Comparison of ENCODE assay signal across 8 cellular contexts in genomic region chr1:62687421-62687902, GRCh38. TPM values are rescaled to one million over a fixed set of nuclear protein-coding genes. Genes with fewer than 3 reads are reported as not detected.
DNase-seq lines count a peak whose midpoint lies in the region; ATAC-seq and TF ChIP-seq lines count a peak whose summit lies in the region.

No MANE protein-coding gene starts in this region.

- peaks cover 13% of the 10 kb centered on the region for H3K79me1 ChIP-seq in trophoblast cell (ENCODE audit: low read length)

- H3K23ac ChIP-seq in trophoblast cell (ENCODE audit: low read length) = no peak overlapping the region

- H3K4me3 ChIP-seq in heart right ventricle (peak overlapping the region; percentile 75 to 90 (median 82)), trophoblast cell (ENCODE audit: low read depth, low read length) (peak overlapping the region; percentile 92)

- peak overlapping the region; percentile 81 for H2BK5ac ChIP-seq in trophoblast cell (ENCODE audit: low read depth, low read length, poor library complexity)

- peak overlapping the region; percentile 98 for H3K4me3 Mint-ChIP-seq in CD4-positive, alpha-beta T cell
- peak overlapping the region; percentile 87 for H3K4me3 Mint-ChIP-seq in activated naive CD8-positive, alpha-beta T cell treated with anti-CD3 and anti-CD28 coated beads, Interleukin-2, amount 10 ng/mL, durations not matched to agents 7 days and 5 days

- H3K79me2 ChIP-seq in trophoblast cell (ENCODE audit: control insufficient read depth, insufficient read depth, low read length, poor library complexity) = peaks cover 9% of the 10 kb centered on the region

- H4K8ac ChIP-seq in trophoblast cell (ENCODE audit: low read depth, low read length) = peak overlapping the region; percentile 88

- POLR2A ChIA-PET in CD4-positive, alpha-beta T cell (lab: Charles Lee) = interaction anchor here (4.0 kb wide), 1 partner anchor 251 kb away, joined by 21 read pairs; the partner anchor contains the start of gene USP1
- POLR2A ChIA-PET in activated naive CD8-positive, alpha-beta T cell treated with anti-CD3 and anti-CD28 coated beads, Interleukin-2, amount 10 ng/mL, durations not matched to agents 7 days and 5 days (lab: Charles Lee) = no interaction called here

- H3K14ac ChIP-seq in trophoblast cell (ENCODE audit: low read length) = peak overlapping the region; percentile 86

- CTCF ChIA-PET in CD4-positive, alpha-beta T cell (lab: Charles Lee) = no interaction called here

- H3K9me3 ChIP-seq in CD4-positive, alpha-beta T cell (ENCODE audit: control insufficient read depth, low read length) = no peaks in the 10 kb centered on the region
- H3K9me3 ChIP-seq in heart right ventricle (no peaks in the 10 kb centered on the region), trophoblast cell (ENCODE audit: insufficient read depth, low read depth, low read length) (no peaks in the 10 kb centered on the region)

- peaks cover 8% of the 10 kb centered on the region for H3K36me3 Mint-ChIP-seq in CD4-positive, alpha-beta T cell (ENCODE audit: low read depth)
- H3K36me3 Mint-ChIP-seq in activated naive CD8-positive, alpha-beta T cell treated with anti-CD3 and anti-CD28 coated beads, Interleukin-2, amount 10 ng/mL, durations not matched to agents 7 days and 5 days = peaks cover 1% of the 10 kb centered on the region

- peak overlapping the region; percentile 85 for H3K9ac ChIP-seq in trophoblast cell (ENCODE audit: low read length)

- H2BK12ac ChIP-seq in trophoblast cell (ENCODE audit: low read length) = no peak overlapping the region

- no peaks in the 10 kb centered on the region for H3K9me3 Mint-ChIP-seq in CD4-positive, alpha-beta T cell
- H3K9me3 Mint-ChIP-seq in activated naive CD8-positive, alpha-beta T cell treated with anti-CD3 and anti-CD28 coated beads, Interleukin-2, amount 10 ng/mL, durations not matched to agents 7 days and 5 days = no peaks in the 10 kb centered on the region

- H3K18ac ChIP-seq in trophoblast cell (ENCODE audit: low read length) = peak overlapping the region; percentile 86

- H2AK5ac ChIP-seq in trophoblast cell (ENCODE audit: low read length) = no peak overlapping the region

- H3K4me1 ChIP-seq in heart right ventricle (peaks cover 5 to 58% (median 27%) of the 10 kb centered on the region in 9 donors), trophoblast cell (ENCODE audit: control insufficient read depth in 1 of 2, insufficient read depth in 2 of 2, low read length in 2 of 2) (peaks cover 4 to 6% of the 10 kb centered on the region in 2 experiments)

- peak in 8 of 10 experiments; percentile 1 to 39 (median 11) for DNase-seq in CD4-positive, alpha-beta T cell
- DNase-seq in OCI-M1 (lab: John Stamatoyannopoulos, UW) (peak; percentile 52), heart right ventricle (peak in 1 of 2 donors; percentile 17), trophoblast cell (peak; percentile 51 to 69), kidney glomerular epithelial cell (lab: John Stamatoyannopoulos, UW) (no peak)
- DNase-seq in activated naive CD8-positive, alpha-beta T cell treated with anti-CD3 and anti-CD28 coated beads, Interleukin-2, amount 10 ng/mL, durations not matched to agents 7 days and 5 days = peak; percentile 42

- ATAC-seq in CD4-positive, alpha-beta T cell (ENCODE audit: poor library complexity) = peak; percentile 57
- peak; percentile 46 for ATAC-seq in GM19351 (IDR thresholded peaks at IDR 0.05; ENCODE audit: unreplicated experiment)
- ATAC-seq in HG03354 (IDR thresholded peaks at IDR 0.05; ENCODE audit: poor library complexity, severe bottlenecking, unreplicated experiment) = peak; percentile 55
- peak; percentile 35 for ATAC-seq in activated naive CD8-positive, alpha-beta T cell treated with anti-CD3 and anti-CD28 coated beads, Interleukin-2, amount 10 ng/mL, durations not matched to agents 7 days and 5 days (ENCODE audit: low read depth)
- ATAC-seq in heart right ventricle = peak; percentile 11 to 46 (median 30)

- H3K27me3 Mint-ChIP-seq in CD4-positive, alpha-beta T cell = no peaks in the 10 kb centered on the region
- peaks cover 4% of the 10 kb centered on the region for H3K27me3 Mint-ChIP-seq in activated naive CD8-positive, alpha-beta T cell treated with anti-CD3 and anti-CD28 coated beads, Interleukin-2, amount 10 ng/mL, durations not matched to agents 7 days and 5 days

- intact Hi-C loops in CD4-positive, alpha-beta T cell (cut with DNase I, micrococcal nuclease) = loop anchor here in 1 of 2 experiments (5.0 to 10.0 kb wide), 2 partner anchors 100 to 253 kb away; partner anchors contain the start of gene USP1
- intact Hi-C loops in heart right ventricle (cut with DNase I) = no loop called here

- H3K27me3 ChIP-seq in CD4-positive, alpha-beta T cell (ENCODE audit: control insufficient read depth, insufficient read depth, low read length) = no peaks in the 10 kb centered on the region
- peaks cover 0 to 4% (median 0%) of the 10 kb centered on the region in 7 donors for H3K27me3 ChIP-seq in heart right ventricle
- no peaks in the 10 kb centered on the region for H3K27me3 ChIP-seq in trophoblast cell (ENCODE audit: insufficient read depth, low read length)

- H4K91ac ChIP-seq in trophoblast cell (ENCODE audit: low read depth, low read length) = peak overlapping the region; percentile 75

- no peak for TF ChIP-seq CTCF in CD4-positive, alpha-beta T cell (IDR thresholded peaks at IDR 0.05)
- TF ChIP-seq CTCF in heart right ventricle (IDR thresholded peaks at IDR 0.05) = no peak

- H3K4me1 Mint-ChIP-seq in CD4-positive, alpha-beta T cell (ENCODE audit: low read depth) = peaks cover 37% of the 10 kb centered on the region
- H3K4me1 Mint-ChIP-seq in activated naive CD8-positive, alpha-beta T cell treated with anti-CD3 and anti-CD28 coated beads, Interleukin-2, amount 10 ng/mL, durations not matched to agents 7 days and 5 days = peaks cover 9% of the 10 kb centered on the region

- no peaks in the 10 kb centered on the region for H3K36me3 ChIP-seq in heart right ventricle
- H3K36me3 ChIP-seq in trophoblast cell (ENCODE audit: control insufficient read depth in 1 of 2, insufficient read depth in 2 of 2, low read length in 2 of 2) = peaks cover 0 to 5% of the 10 kb centered on the region in 2 experiments

- peak overlapping the region; percentile 88 for H3K27ac Mint-ChIP-seq in CD4-positive, alpha-beta T cell
- H3K27ac Mint-ChIP-seq in activated naive CD8-positive, alpha-beta T cell treated with anti-CD3 and anti-CD28 coated beads, Interleukin-2, amount 10 ng/mL, durations not matched to agents 7 days and 5 days = peak overlapping the region; percentile 82

- peak overlapping the region; percentile 99 for H3K4me2 ChIP-seq in trophoblast cell (ENCODE audit: low read length)

- peak overlapping the region; percentile 77 for H2BK120ac ChIP-seq in trophoblast cell (ENCODE audit: insufficient read depth, low read length, poor library complexity)

- H4K12ac ChIP-seq in trophoblast cell (ENCODE audit: low read depth, low read length) = peak overlapping the region; percentile 59

- peak overlapping the region; percentile 96 for H2AFZ ChIP-seq in trophoblast cell (ENCODE audit: insufficient read depth, low read length, poor library complexity)

- H3K27ac ChIP-seq in CD4-positive, alpha-beta T cell (ENCODE audit: low read depth, low read length) = no peak overlapping the region
- H3K27ac ChIP-seq in heart right ventricle (peak overlapping the region; percentile 47 to 91 (median 82)), trophoblast cell (ENCODE audit: low read depth, low read length) (peak overlapping the region; percentile 80)

- H3K4ac ChIP-seq in trophoblast cell (ENCODE audit: low read depth, low read length) = peak overlapping the region; percentile 24

- 1 to 2% methylated on average over 33 of the region's 33 CpGs for WGBS in heart right ventricle, 2 donors
- WGBS in trophoblast cell (ENCODE audit: extremely low coverage, insufficient coverage, insufficient read length) = no CpG with 5 or more reads among the region's 33 CpGs

RNA-seq across cellular contexts. Expression of gene DOCK7, which starts 0.7 kb away (rescaled TPM):
- total RNA-seq in CD4-positive, alpha-beta T cell = 1 to 10 TPM; 6.0 to 7.9 TPM
- 1 to 10 TPM; 5.8 to 7.1 TPM for total RNA-seq in activated naive CD8-positive, alpha-beta T cell treated with anti-CD3 and anti-CD28 coated beads, Interleukin-2, amount 10 ng/mL, durations not matched to agents 7 days and 5 days
- 10 to 100 TPM in 7 of 10 donors, 1 to 10 TPM in 3; 8.6 to 17.1 (median 11.4) TPM for total RNA-seq in heart right ventricle
- polyA plus RNA-seq in heart right ventricle = 1 to 10 TPM; 3.5 to 5.0 TPM
- polyA plus RNA-seq in trophoblast cell (2013) = 34.5 and 37.7 TPM in 2 replicates
